In genomic region chr17:74332763-74333220, GRCh38 we compare ENCODE assay signal across 10 cellular contexts. TPM values are rescaled to one million over a fixed set of nuclear protein-coding genes. Genes with fewer than 3 reads are reported as not detected.
DNase-seq lines count a peak whose midpoint lies in the region; ATAC-seq, FAIRE-seq and TF ChIP-seq lines count a peak whose summit lies in the region.
"Had no signal": no experiment of that assay in that cellular context is flagged by ENCODE, and none has a peak within 500 bp of the region (broad histone marks: within the 10 kb centered on the region; RNA-seq: fewer than 3 reads in every experiment).

No MANE protein-coding gene starts in this region.

- TF ChIP-seq RAD21 in GM12878 (IDR thresholded peaks at IDR 0.05; ENCODE audit: insufficient read depth, low read depth, low read length) = no peak

- SMC1A ChIA-PET in GM12878 (lab: Charles Lee; ENCODE audit: uncharacterized antibody, unreplicated experiment) = interaction anchor here (1.0 kb wide), 1 partner anchor 24 kb away, joined by 3 read pairs; no protein-coding TSS in a partner anchor

- H3K9me3 ChIP-seq in GM12878 (replicated peaks; ENCODE audit: control insufficient read depth, insufficient read depth, low read length) = no peaks in the 10 kb centered on the region
- H3K9me3 ChIP-seq: pancreas had no signal

- TF ChIP-seq CTCF in GM12878 (IDR thresholded peaks at IDR 0.05 in 2 of 3, conservative IDR thresholded peaks at IDR 0.05 in 1 of 3; ENCODE audit: control insufficient read depth in 2 of 3, extremely low read depth in 1 of 3, insufficient read depth in 1 of 3, low read depth in 3 of 3, low read length in 3 of 3) = no peak

- no peak for TF ChIP-seq EP300 in GM12878 (IDR thresholded peaks at IDR 0.05; ENCODE audit: borderline replicate concordance in 1 of 2, control insufficient read depth in 1 of 2, low read depth in 2 of 2, low read length in 2 of 2)

- no peaks in the 10 kb centered on the region for H3K36me3 ChIP-seq in GM12878 (ENCODE audit: control insufficient read depth in 2 of 2, insufficient read depth in 2 of 2, low read length in 1 of 2)
- H3K36me3 ChIP-seq: pancreas had no signal

- peak; percentile 20; the same call in 1 of the 3 replicates for ATAC-seq in GM12878

- POLR2A ChIA-PET in GM12878 (lab: Charles Lee) = no interaction called here

- H3K4me2 ChIP-seq in GM12878 (ENCODE audit: control insufficient read depth, insufficient read depth) = no peak overlapping the region

- no peak for TF ChIP-seq POLR2A in GM12878 (IDR thresholded peaks at IDR 0.05; ENCODE audit: low read depth, low read length)

- H3K9ac ChIP-seq in GM12878 (ENCODE audit: control insufficient read depth, insufficient read depth, low read length) = no peak overlapping the region

- H3K4me3 ChIP-seq in GM12878 = no peak overlapping the region
- H3K4me3 ChIP-seq: pancreas had no signal

- no peaks in the 10 kb centered on the region for H3K79me2 ChIP-seq in GM12878 (ENCODE audit: control insufficient read depth, insufficient read depth, low read length)

- H2AFZ ChIP-seq in GM12878 (ENCODE audit: control insufficient read depth, low read depth, low read length) = no peak overlapping the region

- no peak for FAIRE-seq in GM12878 (lab: Jason Lieb, UNC)
- FAIRE-seq: pancreas had no signal

- no TSS peak for BruUV-seq in GM12878 (replicated peaks; lab: Mats Ljungman, UMichigan)

- no peaks in the 10 kb centered on the region for H3K27me3 ChIP-seq in GM12878 (replicated peaks in 1 of 2; ENCODE audit: control insufficient read depth in 2 of 2, insufficient read depth in 2 of 2, low read length in 1 of 2)
- H3K27me3 ChIP-seq: pancreas had no signal

- WGBS in GM12878 (ENCODE audit: insufficient coverage, insufficient replicate concordance, low lambda C conversion rate, missing lambda C conversion rate) = 21% methylated on average over 10 of the region's 10 CpGs

- no peaks in the 10 kb centered on the region for H4K20me1 ChIP-seq in GM12878 (ENCODE audit: control insufficient read depth, insufficient read depth)

- CTCF ChIA-PET in GM12878 (lab: Yijun Ruan, JAX) = no interaction called here

- intact Hi-C loops in GM12878 (cut with micrococcal nuclease; ENCODE audit: unreplicated experiment) = no loop called here

- RAD21 ChIA-PET in GM12878 (lab: Charles Lee; ENCODE audit: unreplicated experiment) = no interaction called here

- H3K27ac ChIP-seq in GM12878 (ENCODE audit: control insufficient read depth, insufficient read depth) = no peak overlapping the region
- peak overlapping the region; percentile 46 for H3K27ac ChIP-seq in temporal lobe (ENCODE audit: low read depth, low read length)
- H3K27ac ChIP-seq: pancreas had no signal

- peak; percentile 93 for DNase-seq in NCI-H1105 treated with DMSO at 0.1 percent for 48 hours (lab: John Stamatoyannopoulos, UW)
- peak; percentile 97 for DNase-seq in NCI-H510A (lab: John Stamatoyannopoulos, UW)
- DNase-seq in GM12878 (ENCODE audit: low read depth, low spot score) = no peak
- DNase-seq in cortex of kidney (lab: John Stamatoyannopoulos, UW) = no peak
- no peak for DNase-seq in SIG-M5 treated with dmso at 0.1 percent for 504 hours (lab: John Stamatoyannopoulos, UW; ENCODE audit: unreplicated experiment)
- DNase-seq in islet precursor cell = no peak
- DNase-seq: pancreas; stimulated activated CD4-positive, alpha-beta T cell treated with anti-CD3 and anti-CD28 coated beads, Interleukin-2, amount 100 ng/mL, for 24 hours; stimulated activated naive CD4-positive, alpha-beta T cell had no signal

- peaks cover 3% of the 10 kb centered on the region; the same call in 1 of the 2 replicates for H3K4me1 ChIP-seq in GM12878 (ENCODE audit: control insufficient read depth, insufficient read depth, low read length)
- H3K4me1 ChIP-seq: pancreas had no signal

- in situ Hi-C loops in GM12878 (cut with MboI) = no loop called here

TF ChIP-seq in GM12878, 131 proteins besides CTCF, POLR2A, EP300 and RAD21 (continues in another document):
- TF ChIP-seq SUZ12 (IDR thresholded peaks at IDR 0.05; ENCODE audit: unreplicated experiment) (no peak), TCF12 (IDR thresholded peaks at IDR 0.05; ENCODE audit: low read depth, low read length) (peak; percentile 71; the same call in 1 of the 2 replicates)

RNA-seq across cellular contexts. Expression of gene KIF19, which starts 6.8 kb away (rescaled TPM):
- total RNA-seq in GM12878 (2013; cell fraction: nucleolus; rRNA removed) = not detected in 2 replicates
- 0.06 TPM in 1 of 2 replicates, not detected in the other for total RNA-seq in GM12878 (2014; rRNA removed)
- total RNA-seq in GM12878 (2014; rRNA removed; fragmentation: Illumina TruSeq; extraction: Trizol) = not detected in 2 replicates
- not detected in 2 replicates for total RNA-seq in GM12878 (2021)
- not detected for polyA plus RNA-seq in GM12878 (2011; ENCODE audit: low read depth)
- polyA plus RNA-seq in GM12878 (2011; rRNA removed) = 0.07 TPM in 1 of 2 replicates, not detected in the other
- 0.05 and 0.06 TPM in 2 replicates for polyA plus RNA-seq in GM12878 (2011; cell fraction: cytosol; rRNA removed)
- 0.15 and 0.24 TPM in 2 replicates for polyA plus RNA-seq in GM12878 (2011; cell fraction: nucleus; rRNA removed)
- polyA plus RNA-seq in GM12878 (2012) = 0.04 and 0.07 TPM in 2 replicates
- not detected in 2 replicates for polyA plus RNA-seq in GM12878 (2014; fragmentation: Illumina TruSeq; extraction: Trizol)
- not detected for polyA plus RNA-seq in GM12878 (2014; fragmentation: Nextera tagmentation; extraction: Ambion mirVana)
- 0.03 TPM in 1 of 2 replicates, not detected in the other for polyA plus RNA-seq in GM12878 (2014; rRNA removed)
- not detected for polyA plus RNA-seq in GM12878 (2016; fragmentation: Nextera tagmentation; extraction: Ambion mirVana)
- 0.15 TPM in 1 of 2 replicates, not detected in the other for polyA minus RNA-seq in GM12878 (2011; rRNA and poly(A)+ RNA removed)
- polyA minus RNA-seq in GM12878 (2011; cell fraction: cytosol; rRNA and poly(A)+ RNA removed) = not detected in 2 replicates
- polyA minus RNA-seq in GM12878 (2011; cell fraction: nucleus; rRNA and poly(A)+ RNA removed) = 0.24 TPM in 1 of 2 replicates, not detected in the other
- total RNA-seq in temporal lobe = under 0.01 TPM

RNA-seq across cellular contexts. Expression of gene BTBD17, which starts 28.9 kb away (rescaled TPM):
- total RNA-seq in GM12878 (2013; cell fraction: nucleolus; rRNA removed) = not detected in 2 replicates
- total RNA-seq in GM12878 (2014; rRNA removed) (not detected in 2 replicates), GM12878 (2014; rRNA removed; fragmentation: Illumina TruSeq; extraction: Trizol) (not detected in 2 replicates), GM12878 (2021) (not detected in 2 replicates), temporal lobe (4.4 TPM)
- not detected for polyA plus RNA-seq in GM12878 (2011; ENCODE audit: low read depth)
- polyA plus RNA-seq in GM12878 (2011; rRNA removed) (not detected in 2 replicates), GM12878 (2014; fragmentation: Illumina TruSeq; extraction: Trizol) (not detected in 2 replicates), GM12878 (2014; fragmentation: Nextera tagmentation; extraction: Ambion mirVana) (not detected), GM12878 (2014; rRNA removed) (not detected in 2 replicates), GM12878 (2016; fragmentation: Nextera tagmentation; extraction: Ambion mirVana) (not detected)
- polyA plus RNA-seq in GM12878 (2011; cell fraction: cytosol; rRNA removed) = not detected in 2 replicates
- not detected in 2 replicates for polyA plus RNA-seq in GM12878 (2011; cell fraction: nucleus; rRNA removed)
- polyA plus RNA-seq in GM12878 (2012) = not detected in 2 replicates
- polyA minus RNA-seq in GM12878 (2011; rRNA and poly(A)+ RNA removed) = not detected in 2 replicates
- not detected in 2 replicates for polyA minus RNA-seq in GM12878 (2011; cell fraction: cytosol; rRNA and poly(A)+ RNA removed)
- polyA minus RNA-seq in GM12878 (2011; cell fraction: nucleus; rRNA and poly(A)+ RNA removed) = not detected in 2 replicates

RNA-seq across cellular contexts. Expression of gene GPR142, which starts 34.5 kb away (rescaled TPM):
- not detected in 2 replicates for total RNA-seq in GM12878 (2013; cell fraction: nucleolus; rRNA removed)
- total RNA-seq in GM12878 (2014; rRNA removed) (not detected in 2 replicates), GM12878 (2014; rRNA removed; fragmentation: Illumina TruSeq; extraction: Trizol) (not detected in 2 replicates), GM12878 (2021) (not detected in 2 replicates), temporal lobe (not detected)
- polyA plus RNA-seq in GM12878 (2011; ENCODE audit: low read depth) = not detected
- polyA plus RNA-seq in GM12878 (2011; rRNA removed) (not detected in 2 replicates), GM12878 (2014; fragmentation: Illumina TruSeq; extraction: Trizol) (not detected in 2 replicates), GM12878 (2014; fragmentation: Nextera tagmentation; extraction: Ambion mirVana) (not detected), GM12878 (2014; rRNA removed) (not detected in 2 replicates), GM12878 (2016; fragmentation: Nextera tagmentation; extraction: Ambion mirVana) (not detected)
- polyA plus RNA-seq in GM12878 (2011; cell fraction: cytosol; rRNA removed) = 0.08 TPM in 1 of 2 replicates, not detected in the other
- polyA plus RNA-seq in GM12878 (2011; cell fraction: nucleus; rRNA removed) = not detected in 2 replicates
- not detected in 2 replicates for polyA plus RNA-seq in GM12878 (2012)
- not detected in 2 replicates for polyA minus RNA-seq in GM12878 (2011; rRNA and poly(A)+ RNA removed)
- not detected in 2 replicates for polyA minus RNA-seq in GM12878 (2011; cell fraction: cytosol; rRNA and poly(A)+ RNA removed)
- polyA minus RNA-seq in GM12878 (2011; cell fraction: nucleus; rRNA and poly(A)+ RNA removed) = not detected in 2 replicates

RNA-seq across cellular contexts. Expression of gene DNAI2, which starts 58.8 kb away (rescaled TPM):
- 3.2 and 3.4 TPM in 2 replicates for total RNA-seq in GM12878 (2013; cell fraction: nucleolus; rRNA removed)
- total RNA-seq in GM12878 (2014; rRNA removed) = 0.06 TPM in 1 of 2 replicates, not detected in the other
- 0.13 and 0.14 TPM in 2 replicates for total RNA-seq in GM12878 (2014; rRNA removed; fragmentation: Illumina TruSeq; extraction: Trizol)
- 0.15 and 0.21 TPM in 2 replicates for total RNA-seq in GM12878 (2021)
- polyA plus RNA-seq in GM12878 (2011; ENCODE audit: low read depth) = 0.20 TPM
- 1.0 and 1.8 TPM in 2 replicates for polyA plus RNA-seq in GM12878 (2011; rRNA removed)
- polyA plus RNA-seq in GM12878 (2011; cell fraction: cytosol; rRNA removed) = 0.90 and 1.6 TPM in 2 replicates
- polyA plus RNA-seq in GM12878 (2011; cell fraction: nucleus; rRNA removed) = 6.5 and 10.4 TPM in 2 replicates
- 0.08 and 0.44 TPM in 2 replicates for polyA plus RNA-seq in GM12878 (2012)
- 0.10 TPM in 1 of 2 replicates, not detected in the other for polyA plus RNA-seq in GM12878 (2014; fragmentation: Illumina TruSeq; extraction: Trizol)
- under 1 TPM; 0.04 to 0.08 TPM for polyA plus RNA-seq in GM12878 (2014; fragmentation: Nextera tagmentation; extraction: Ambion mirVana)
- polyA plus RNA-seq in GM12878 (2014; rRNA removed) = 0.06 and 0.14 TPM in 2 replicates
- polyA plus RNA-seq in GM12878 (2016; fragmentation: Nextera tagmentation; extraction: Ambion mirVana) = under 1 TPM; 0.13 to 0.19 TPM
- polyA minus RNA-seq in GM12878 (2011; rRNA and poly(A)+ RNA removed) = 0.73 and 0.93 TPM in 2 replicates
- 0.62 TPM in 1 of 2 replicates, not detected in the other for polyA minus RNA-seq in GM12878 (2011; cell fraction: cytosol; rRNA and poly(A)+ RNA removed)
- 1.5 and 2.1 TPM in 2 replicates for polyA minus RNA-seq in GM12878 (2011; cell fraction: nucleus; rRNA and poly(A)+ RNA removed)
- 0.25 TPM for total RNA-seq in temporal lobe
- total RNA-seq: pancreas had no signal

Comparison
In these comparisons a context has a peak if more than half of its experiments do, and no peak if none do; other contexts are left out.
1. DNase-seq: peak in NCI-H1105 treated with DMSO at 0.1 percent for 48 hours (single experiment) and NCI-H510A (single experiment); none in GM12878 (single experiment), cortex of kidney (single experiment), SIG-M5 treated with dmso at 0.1 percent for 504 hours (single experiment) and islet precursor cell (single experiment).